In genomic region chr6:111478064-111478476, GRCh38 we compare ENCODE assay signal across 10 cellular contexts. TPM values are rescaled to one million over a fixed set of nuclear protein-coding genes. Genes with fewer than 3 reads are reported as not detected.
A peak's percentile ranks its signal among the peaks of the same experiment; 100 is the strongest.
DNase-seq lines count a peak whose midpoint lies in the region; ATAC-seq, FAIRE-seq and TF ChIP-seq lines count a peak whose summit lies in the region.
"Had no signal": no experiment of that assay in that cellular context is flagged by ENCODE, and none has a peak within 500 bp of the region (broad histone marks: within the 10 kb centered on the region; RNA-seq: fewer than 3 reads in every experiment).

No MANE protein-coding gene starts in this region.

- H4K20me1 ChIP-seq in DND-41 (ENCODE audit: insufficient read depth, low read length), result peaks cover 27% of the 10 kb centered on the region; the same call in 1 of the 2 replicates
- H4K20me1 ChIP-seq in K562 (replicated peaks; ENCODE audit: control insufficient read depth, insufficient read depth, low read length), result no peaks in the 10 kb centered on the region

- no TSS peak for BruUV-seq in K562 (replicated peaks; lab: Mats Ljungman, UMichigan)

- POLR2A ChIA-PET in K562 (lab: Yijun Ruan, JAX), result interaction anchor here (1.0 to 2.4 kb wide), 5 partner anchors 12 to 219 kb away, joined by 3 to 9 read pairs (median 5); a partner anchor contains a TSS

- peaks cover 2% of the 10 kb centered on the region for H3K36me3 Mint-ChIP-seq in activated naive CD4-positive, alpha-beta T cell treated with anti-CD3 and anti-CD28 coated beads, Interleukin-2, amount 10 ng/mL, durations not matched to agents 7 days and 5 days

- H3K9ac ChIP-seq in DND-41 (ENCODE audit: low read depth, low read length), result peak overlapping the region; percentile 20; the same call in 1 of the 2 replicates
- H3K9ac ChIP-seq in K562 (ENCODE audit: insufficient read depth in 1 of 2, low read depth in 2 of 2, low read length in 2 of 2), result peak overlapping the region in 1 of 2 experiments; percentile 5; a peak in 1 of 4 replicates

- H3K4me3 ChIP-seq in DND-41 (ENCODE audit: low read depth in 1 of 2, low read length in 2 of 2), result peak overlapping the region in 1 of 2 experiments; percentile 7; a peak in 1 of 4 replicates
- H3K4me3 ChIP-seq in K562, result no peak overlapping the region
- no peak overlapping the region for H3K4me3 ChIP-seq in mesodermal cell (ENCODE audit: extremely low read depth, insufficient read depth, low read length, poor library complexity, severe bottlenecking)
- no peak overlapping the region for H3K4me3 ChIP-seq in adrenal gland
- no peak overlapping the region for H3K4me3 ChIP-seq in prostate gland
- H3K4me3 ChIP-seq: tibial artery had no signal

- no peak for ATAC-seq in DND-41 (ENCODE audit: insufficient read depth, low read depth)
- ATAC-seq in K562, result no peak

- no peak overlapping the region for H3K4me3 Mint-ChIP-seq in activated naive CD4-positive, alpha-beta T cell treated with anti-CD3 and anti-CD28 coated beads, Interleukin-2, amount 10 ng/mL, durations not matched to agents 7 days and 5 days

- no peak for FAIRE-seq in K562 (lab: Jason Lieb, UNC)

- H3K9me3 ChIP-seq in DND-41 (ENCODE audit: insufficient read depth, low read length, severe bottlenecking) (no peaks in the 10 kb centered on the region), K562 (replicated peaks; ENCODE audit: control insufficient read depth, insufficient read depth, low read depth, low read length) (no peaks in the 10 kb centered on the region), mesodermal cell (ENCODE audit: control insufficient read depth, low read length) (no peaks in the 10 kb centered on the region), adrenal gland (replicated peaks in 1 of 3) (no peaks in the 10 kb centered on the region), prostate gland (no peaks in the 10 kb centered on the region)
- H3K9me3 ChIP-seq: tibial artery had no signal

- H3K27ac ChIP-seq in DND-41 (ENCODE audit: low read length) (peak overlapping the region; percentile 48), K562 (ENCODE audit: extremely low read depth, low read depth, low read length) (peak overlapping the region; percentile 31; the same call in 2 of the 3 replicates), mesodermal cell (ENCODE audit: low read depth, low read length, severe bottlenecking) (peak overlapping the region; percentile 78), adrenal gland (no peak overlapping the region), prostate gland (no peak overlapping the region)

- TF ChIP-seq POLR2A in K562 (conservative IDR thresholded peaks at IDR 0.05) (no peak), adrenal gland (IDR thresholded peaks at IDR 0.05) (no peak), prostate gland (IDR thresholded peaks at IDR 0.05) (no peak)

- H3K27me3 ChIP-seq in DND-41 (ENCODE audit: insufficient read depth, low read length, poor library complexity), result no peaks in the 10 kb centered on the region
- H3K27me3 ChIP-seq in K562 (ENCODE audit: control insufficient read depth in 2 of 2, insufficient read depth in 2 of 2, low read length in 2 of 2), result no peaks in the 10 kb centered on the region
- no peaks in the 10 kb centered on the region for H3K27me3 ChIP-seq in adrenal gland
- H3K27me3 ChIP-seq in prostate gland (replicated peaks; ENCODE audit: insufficient read depth), result no peaks in the 10 kb centered on the region
- H3K27me3 ChIP-seq: tibial artery had no signal

- H3K4me1 Mint-ChIP-seq in activated naive CD4-positive, alpha-beta T cell treated with anti-CD3 and anti-CD28 coated beads, Interleukin-2, amount 10 ng/mL, durations not matched to agents 7 days and 5 days, result peaks cover 36% of the 10 kb centered on the region

- H3K79me2 ChIP-seq in DND-41 (ENCODE audit: insufficient read depth, low read length) (peaks cover 100% of the 10 kb centered on the region), K562 (ENCODE audit: control insufficient read depth, insufficient read depth, low read length) (peaks cover 99% of the 10 kb centered on the region)

- H3K4me1 ChIP-seq in DND-41 (ENCODE audit: insufficient read depth, low read length), result peaks cover 62% of the 10 kb centered on the region
- peaks cover 9 to 23% of the 10 kb centered on the region in 2 experiments; a peak in 4 of 5 replicates for H3K4me1 ChIP-seq in K562 (replicated peaks in 1 of 2; ENCODE audit: control insufficient read depth in 2 of 2, insufficient read depth in 2 of 2, low read length in 2 of 2)
- peaks cover 11% of the 10 kb centered on the region for H3K4me1 ChIP-seq in mesodermal cell (ENCODE audit: control insufficient read depth, insufficient read depth, low read length, poor library complexity, severe bottlenecking)
- peaks cover 17 to 47% of the 10 kb centered on the region in 2 donors for H3K4me1 ChIP-seq in adrenal gland (replicated peaks in 1 of 2)
- H3K4me1 ChIP-seq in prostate gland (replicated peaks), result no peaks in the 10 kb centered on the region

- no peak for TF ChIP-seq RAD21 in K562 (CRISPR knock-in tag; conservative IDR thresholded peaks at IDR 0.05 in 1 of 2, IDR thresholded peaks at IDR 0.05 in 1 of 2)

- H3K9me3 Mint-ChIP-seq in activated naive CD4-positive, alpha-beta T cell treated with anti-CD3 and anti-CD28 coated beads, Interleukin-2, amount 10 ng/mL, durations not matched to agents 7 days and 5 days, result no peaks in the 10 kb centered on the region

- no peaks in the 10 kb centered on the region for H3K27me3 Mint-ChIP-seq in activated naive CD4-positive, alpha-beta T cell treated with anti-CD3 and anti-CD28 coated beads, Interleukin-2, amount 10 ng/mL, durations not matched to agents 7 days and 5 days

- CTCF ChIA-PET in K562 (lab: Yijun Ruan, JAX; ENCODE audit: low intra/inter-chr PET ratio), result interaction anchor here (0.7 to 1.9 kb wide), 2 partner anchors 117 to 219 kb away, joined by 4 to 8 read pairs; a partner anchor contains a TSS
- CTCF ChIA-PET in activated naive CD4-positive, alpha-beta T cell treated with anti-CD3 and anti-CD28 coated beads, Interleukin-2, amount 10 ng/mL, durations not matched to agents 7 days and 5 days (lab: Charles Lee), result interaction anchor here (0.6 to 3.1 kb wide), 30 partner anchors 12 to 472 kb away, joined by 3 to 108 read pairs (median 4); partner anchors contain the start of gene TRAF3IP2

- H3K36me3 ChIP-seq in DND-41 (ENCODE audit: insufficient read depth, low read length) (peaks cover 6% of the 10 kb centered on the region), K562 (ENCODE audit: control insufficient read depth, insufficient read depth, low read length) (0 out of 3 replicates have a peak, but pooled peaks cover 3% of the 10 kb centered on the region), mesodermal cell (ENCODE audit: control insufficient read depth, insufficient read depth, low read length) (no peaks in the 10 kb centered on the region), adrenal gland (replicated peaks in 1 of 2) (no peaks in the 10 kb centered on the region), prostate gland (no peaks in the 10 kb centered on the region)
- H3K36me3 ChIP-seq: tibial artery had no signal

- TF ChIP-seq CTCF in DND-41 (IDR thresholded peaks at IDR 0.05; ENCODE audit: borderline replicate concordance, extremely low read depth, low read length, poor library complexity, severe bottlenecking) (no peak), K562 (IDR thresholded peaks at IDR 0.05 in 2 of 3, conservative IDR thresholded peaks at IDR 0.05 in 1 of 3; ENCODE audit: insufficient read depth in 2 of 3, low read depth in 1 of 3, low read length in 3 of 3) (no peak), adrenal gland (IDR thresholded peaks at IDR 0.05) (no peak), prostate gland (IDR thresholded peaks at IDR 0.05) (no peak)

- 21% methylated on average over 3 of the region's 3 CpGs for WGBS in K562 (ENCODE audit: insufficient coverage, low coverage, missing lambda C conversion rate)
- 6 to 9% methylated on average over 1 of the region's 3 CpGs for WGBS in mesodermal cell (ENCODE audit: insufficient coverage in 2 of 2), 2 experiments
- 30 to 35% (median 31%) methylated on average over 3 of the region's 3 CpGs for WGBS in adrenal gland, 4 donors
- WGBS in prostate gland, result 29% methylated on average over 3 of the region's 3 CpGs

- TF ChIP-seq EP300 in K562 (IDR thresholded peaks at IDR 0.05; ENCODE audit: low read length), result no peak

- in situ Hi-C loops in K562 (cut with MboI), result no loop called here

- H3K9me1 ChIP-seq in K562 (ENCODE audit: control insufficient read depth, insufficient read depth, low read length), result no peaks in the 10 kb centered on the region

- H2AFZ ChIP-seq in DND-41 (ENCODE audit: low read depth, low read length) (no peak overlapping the region), K562 (ENCODE audit: low read depth, low read length) (no peak overlapping the region)

- peak overlapping the region; percentile 53 for H3K4me2 ChIP-seq in DND-41 (ENCODE audit: insufficient read depth, low read length)
- peak overlapping the region; percentile 19; the same call in 1 of the 2 replicates for H3K4me2 ChIP-seq in K562 (ENCODE audit: insufficient read depth, low read length)

- intact Hi-C loops in K562 (cut with micrococcal nuclease), result loop anchor here (1.0 to 10.0 kb wide), 4 partner anchors 101 to 463 kb away; a partner anchor contains a TSS
- intact Hi-C loops in adrenal gland (cut with DNase I), result loop anchor here in 1 of 2 donors (10.0 kb wide), 1 partner anchor 53 kb away; no protein-coding TSS in a partner anchor
- intact Hi-C loops in prostate gland (cut with DNase I), result loop anchor here (5.0 kb wide), 3 partner anchors 56 to 221 kb away; a partner anchor contains a TSS

- H3K27ac Mint-ChIP-seq in activated naive CD4-positive, alpha-beta T cell treated with anti-CD3 and anti-CD28 coated beads, Interleukin-2, amount 10 ng/mL, durations not matched to agents 7 days and 5 days, result no peak overlapping the region

- DNase-seq in DND-41, result no peak
- DNase-seq in NAMALWA (ENCODE audit: low spot score), result peak; percentile 33
- DNase-seq in K562 (ENCODE audit: extremely low read depth in 1 of 4, low spot score in 3 of 4), result no peak
- no peak for DNase-seq in adrenal gland
- no peak for DNase-seq in activated naive CD4-positive, alpha-beta T cell treated with anti-CD3 and anti-CD28 coated beads, Interleukin-2, amount 10 ng/mL, durations not matched to agents 7 days and 5 days
- DNase-seq in NCI-H1092 treated with DMSO at 0.1 percent for 48 hours (lab: John Stamatoyannopoulos, UW), result no peak
- no peak for DNase-seq in prostate gland (ENCODE audit: low spot score)
- DNase-seq: activated CD4-positive, alpha-beta T cell treated with anti-CD3 and anti-CD28 coated beads for 1 hour; tibial artery had no signal

RNA-seq across cellular contexts. Expression of gene REV3L, which starts 4.9 kb away (rescaled TPM):
- total RNA-seq in K562 (2011; cell fraction: chromatin; rRNA removed; ENCODE audit: low replicate concordance), result 20.0 and 85.9 TPM in 2 replicates
- 9.3 and 16.7 TPM in 2 replicates for total RNA-seq in K562 (2011; cell fraction: nucleolus; rRNA removed)
- 25.5 and 35.3 TPM in 2 replicates for total RNA-seq in K562 (2011; cell fraction: nucleoplasm; rRNA removed)
- total RNA-seq in K562 (2014; rRNA removed) (13.0 and 14.4 TPM in 2 replicates), K562 (2014; rRNA removed; fragmentation: Illumina TruSeq; extraction: Trizol) (22.1 and 23.5 TPM in 2 replicates), K562 (2015; rRNA removed; fragmentation: Illumina TruSeq; extraction: Trizol) (22.5 and 24.4 TPM in 2 replicates), K562 (2021) (12.1 and 16.6 TPM in 2 replicates), adrenal gland (10 to 100 TPM; 24.6 to 45.7 (median 28.4) TPM), prostate gland (10 to 100 TPM; 20.0 to 44.2 TPM)
- polyA plus RNA-seq in K562 (2011; rRNA removed) (11.7 and 16.7 TPM in 2 replicates), K562 (2014; fragmentation: Illumina TruSeq; extraction: Trizol) (10.9 and 16.8 TPM in 2 replicates), K562 (2014; fragmentation: Nextera tagmentation; extraction: Ambion mirVana) (1 to 10 TPM; 5.5 to 6.2 TPM), K562 (2014; rRNA removed) (9.1 and 11.5 TPM in 2 replicates), adrenal gland (10 to 100 TPM; 16.8 to 21.7 (median 17.2) TPM)
- 3.3 and 6.2 TPM in 2 replicates for polyA plus RNA-seq in K562 (2011; cell fraction: cytosol; rRNA removed)
- polyA plus RNA-seq in K562 (2011; cell fraction: nucleus; rRNA removed), result 9.2 and 12.9 TPM in 2 replicates
- polyA plus RNA-seq in K562 (2012), result 7.7 and 8.1 TPM in 2 replicates
- 40.9 and 47.2 TPM in 2 replicates for polyA minus RNA-seq in K562 (2011; rRNA and poly(A)+ RNA removed)
- polyA minus RNA-seq in K562 (2011; cell fraction: cytosol; rRNA and poly(A)+ RNA removed), result 11.5 and 13.4 TPM in 2 replicates
- polyA minus RNA-seq in K562 (2011; cell fraction: nucleus; rRNA and poly(A)+ RNA removed), result 28.9 and 41.9 TPM in 2 replicates
- 7.4 TPM for polyA plus RNA-seq in mesodermal cell (2013, experiment 1 of 2)
- 7.8 TPM for polyA plus RNA-seq in mesodermal cell (2013, experiment 2 of 2)

Comparison
In these comparisons a context has a peak if more than half of its experiments do, and no peak if none do; other contexts are left out.
1. H3K27ac ChIP-seq: peak in DND-41 (single experiment), K562 (single experiment) and mesodermal cell (single experiment); none in adrenal gland (0 of 5) and prostate gland (0 of 2).